Comparison of ENCODE assay signal across 27 cellular contexts in the genomic region with DNA sequence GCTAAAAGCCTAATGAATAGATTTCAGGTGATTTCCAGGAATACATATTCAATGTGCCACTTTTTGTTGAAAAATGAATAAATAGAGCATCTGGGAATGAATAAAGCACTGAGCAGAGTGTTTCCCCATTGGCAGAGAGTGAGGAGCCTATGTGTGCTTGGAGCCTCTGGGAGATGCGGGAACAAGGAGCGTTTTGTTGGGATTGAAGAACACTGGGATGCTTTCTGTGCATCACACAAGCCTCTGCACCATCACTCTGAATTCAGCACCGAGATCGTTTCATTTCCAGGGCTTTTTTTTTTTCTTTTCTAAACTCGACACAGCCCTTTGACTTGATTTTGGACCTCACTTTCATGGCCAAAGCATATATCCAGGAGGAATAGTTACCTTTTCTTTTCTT.
DNase-seq lines count a peak whose midpoint lies in the region; ATAC-seq and TF ChIP-seq lines count a peak whose summit lies in the region.
"Had no signal": no experiment of that assay in that cellular context is flagged by ENCODE, and none has a peak within 500 bp of the region (broad histone marks: within the 10 kb centered on the region; RNA-seq: fewer than 3 reads in every experiment).

No MANE protein-coding gene starts in this region.

- TF ChIP-seq POLR2A in esophagus muscularis mucosa (IDR thresholded peaks at IDR 0.05; ENCODE audit: low read depth) = no peak

- peak overlapping the region; percentile 58 for H3K4me2 ChIP-seq in BLaER1
- H3K4me2 ChIP-seq: SK-N-SH had no signal

- H3K4me1 ChIP-seq in BLaER1 (peaks cover 57% of the 10 kb centered on the region), esophagus muscularis mucosa (no peaks in the 10 kb centered on the region)
- H3K4me1 ChIP-seq: left ventricle myocardium inferior, suprapubic skin had no signal

- no peak overlapping the region for H3K9ac ChIP-seq in BLaER1
- H3K9ac ChIP-seq: SK-N-SH had no signal

- peaks cover 0 to 6% of the 10 kb centered on the region in 2 donors for H3K4me1 Mint-ChIP-seq in natural killer cell
- H3K4me1 Mint-ChIP-seq: naive B cell; stimulated activated effector memory CD8-positive, alpha-beta T cell treated with anti-CD3 and anti-CD28 coated beads, Interleukin-12 subunit alpha, Interleukin-12 subunit beta, amount 100 ng/mL, for 72 hours had no signal

- no peaks in the 10 kb centered on the region for H3K27me3 ChIP-seq in BLaER1
- no peaks in the 10 kb centered on the region for H3K27me3 ChIP-seq in esophagus muscularis mucosa

- no peak for ATAC-seq in left colon
- ATAC-seq in natural killer cell = no peak
- ATAC-seq: CD8-positive, alpha-beta T cell; HCT116 had no signal

- TF ChIP-seq CTCF in esophagus muscularis mucosa (IDR thresholded peaks at IDR 0.05) = no peak
- no peak for TF ChIP-seq CTCF in natural killer cell (IDR thresholded peaks at IDR 0.05)

- no peaks in the 10 kb centered on the region for H3K9me3 Mint-ChIP-seq in natural killer cell
- H3K9me3 Mint-ChIP-seq: activated CD8-positive, alpha-beta T cell treated with anti-CD3 and anti-CD28 coated beads for 36 hours; activated T-helper 1 cell treated with anti-CD3 and anti-CD28 coated beads, Interleukin-12 subunit alpha, Interleukin-12 subunit beta, Interleukin-2, Interleukin-4 antibody, amounts not matched to agents 30 ng/mL and 10 ng/mL and 1 ng/mL, durations not matched to agents 14 hours and 24 hours and 36 hours; brain; CD8-positive, alpha-beta T cell; stimulated activated effector memory CD8-positive, alpha-beta T cell treated with anti-CD3 and anti-CD28 coated beads, Interleukin-12 subunit alpha, Interleukin-12 subunit beta, amount 100 ng/mL, for 72 hours had no signal

- no peaks in the 10 kb centered on the region for H3K36me3 Mint-ChIP-seq in natural killer cell
- H3K36me3 Mint-ChIP-seq: brain; CD8-positive, alpha-beta T cell; naive B cell; stimulated activated effector memory CD8-positive, alpha-beta T cell treated with anti-CD3 and anti-CD28 coated beads, Interleukin-12 subunit alpha, Interleukin-12 subunit beta, amount 100 ng/mL, for 72 hours had no signal

- H3K27ac ChIP-seq in BLaER1 (no peak overlapping the region), esophagus muscularis mucosa (replicated peaks in 1 of 4) (no peak overlapping the region)
- H3K27ac ChIP-seq: left ventricle myocardium inferior, suprapubic skin had no signal

- 88% methylated on average over 5 of the region's 5 CpGs for WGBS in esophagus muscularis mucosa

- H3K27ac Mint-ChIP-seq in natural killer cell = no peak overlapping the region
- H3K27ac Mint-ChIP-seq: activated CD8-positive, alpha-beta T cell treated with anti-CD3 and anti-CD28 coated beads for 36 hours; activated T-helper 1 cell treated with anti-CD3 and anti-CD28 coated beads, Interleukin-12 subunit alpha, Interleukin-12 subunit beta, Interleukin-2, Interleukin-4 antibody, amounts not matched to agents 30 ng/mL and 10 ng/mL and 1 ng/mL, durations not matched to agents 14 hours and 24 hours and 36 hours; brain; CD8-positive, alpha-beta T cell; stimulated activated effector memory CD8-positive, alpha-beta T cell treated with anti-CD3 and anti-CD28 coated beads, Interleukin-12 subunit alpha, Interleukin-12 subunit beta, amount 100 ng/mL, for 72 hours had no signal

- DNase-seq in anterior cingulate cortex (lab: John Stamatoyannopoulos, UW) (peak in 43 of 58 donors; percentile 5 to 89 (median 47)), hypothalamus (lab: John Stamatoyannopoulos, UW) (peak in 34 of 51 donors; percentile 4 to 81 (median 46)), posterior cingulate gyrus (peak in 6 of 10 donors; percentile 18 to 92 (median 52)), esophagus muscularis mucosa (ENCODE audit: extremely low spot score) (no peak), left colon (no peak), natural killer cell (no peak)
- no peak for DNase-seq in stimulated activated CD4-positive, alpha-beta T cell treated with anti-CD3 and anti-CD28 coated beads, Interleukin-15, amount 100 ng/mL, for 24 hours
- DNase-seq: activated CD4-positive, alpha-beta T cell treated with anti-CD3 and anti-CD28 coated beads for 1 hour; activated CD8-positive, alpha-beta memory T cell treated with anti-CD3 and anti-CD28 coated beads, Interleukin-2, amount 50 U/mL, for 48 hours; activated naive CD4-positive, alpha-beta T cell treated with Interleukin-2 at 50 U/mL for 16 hours; CD8-positive, alpha-beta T cell; EL; Kasumi-1; left ventricle myocardium inferior; naive B cell; NCI-H1436; NCI-H2081 treated with DMSO at 0.1 percent for 48 hours; NCI-H2227 treated with DMSO at 0.1 percent for 48 hours; NCI-H526; SK-N-SH had no signal

- H3K27me3 Mint-ChIP-seq in natural killer cell (ENCODE audit: low read depth in 2 of 2) = peaks cover 0 to 11% of the 10 kb centered on the region in 2 donors

- intact Hi-C loops in posterior cingulate gyrus (cut with DNase I) (loop anchor here (5.0 kb wide), 1 partner anchor 111 kb away; a partner anchor contains a TSS), esophagus muscularis mucosa (cut with DNase I) (no loop called here), left colon (cut with DNase I, micrococcal nuclease) (no loop called here), natural killer cell (cut with micrococcal nuclease) (no loop called here)

- H3K4me3 Mint-ChIP-seq in natural killer cell = no peak overlapping the region
- H3K4me3 Mint-ChIP-seq: activated CD8-positive, alpha-beta T cell treated with anti-CD3 and anti-CD28 coated beads for 36 hours; activated T-helper 1 cell treated with anti-CD3 and anti-CD28 coated beads, Interleukin-12 subunit alpha, Interleukin-12 subunit beta, Interleukin-2, Interleukin-4 antibody, amounts not matched to agents 30 ng/mL and 10 ng/mL and 1 ng/mL, durations not matched to agents 14 hours and 24 hours and 36 hours; brain; CD8-positive, alpha-beta T cell; naive B cell; stimulated activated effector memory CD8-positive, alpha-beta T cell treated with anti-CD3 and anti-CD28 coated beads, Interleukin-12 subunit alpha, Interleukin-12 subunit beta, amount 100 ng/mL, for 72 hours had no signal

- H3K36me3 ChIP-seq in BLaER1 = no peaks in the 10 kb centered on the region
- H3K36me3 ChIP-seq in esophagus muscularis mucosa = no peaks in the 10 kb centered on the region
- H3K36me3 ChIP-seq: left ventricle myocardium inferior, suprapubic skin had no signal

- no peak for TF ChIP-seq EP300 in esophagus muscularis mucosa (IDR thresholded peaks at IDR 0.05)

- H3K9me3 ChIP-seq in BLaER1 = no peaks in the 10 kb centered on the region
- H3K9me3 ChIP-seq in esophagus muscularis mucosa = no peaks in the 10 kb centered on the region
- H3K9me3 ChIP-seq: left ventricle myocardium inferior, SK-N-SH, suprapubic skin had no signal

- H4K20me1 ChIP-seq in BLaER1 = no peaks in the 10 kb centered on the region

- H3K4me3 ChIP-seq in BLaER1 = no peak overlapping the region
- H3K4me3 ChIP-seq in esophagus muscularis mucosa = no peak overlapping the region
- H3K4me3 ChIP-seq: left ventricle myocardium inferior, suprapubic skin had no signal

Comparison
In these comparisons a context has a peak if more than half of its experiments do, and no peak if none do; other contexts are left out.
1. DNase-seq: peak in anterior cingulate cortex (43 of 58), hypothalamus (34 of 51) and posterior cingulate gyrus (6 of 10); none in stimulated activated CD4-positive, alpha-beta T cell treated with anti-CD3 and anti-CD28 coated beads, Interleukin-15, amount 100 ng/mL, for 24 hours (single experiment), esophagus muscularis mucosa (single experiment), left colon (0 of 2) and natural killer cell (single experiment).